8 cellular contexts compared by ENCODE assay signal in genomic region chr15:69462030-69462492, GRCh38. TPM values are rescaled to one million over a fixed set of nuclear protein-coding genes. Genes with fewer than 3 reads are reported as not detected.
DNase-seq lines count a peak whose midpoint lies in the region; ATAC-seq and TF ChIP-seq lines count a peak whose summit lies in the region.

No MANE protein-coding gene starts in this region.

- no peaks in the 10 kb centered on the region for H3K9me3 ChIP-seq in ascending aorta
- H3K9me3 ChIP-seq in thoracic aorta = no peaks in the 10 kb centered on the region

- H3K4me3 ChIP-seq in ascending aorta (peak overlapping the region; percentile 66 to 67), thoracic aorta (peak overlapping the region; percentile 74)

- no peak for DNase-seq in CD14-positive monocyte (ENCODE audit: low spot score)
- peak in 1 of 2 donors; percentile 64 for DNase-seq in ascending aorta (ENCODE audit: low spot score in 2 of 2)
- DNase-seq in thoracic aorta (ENCODE audit: low spot score) = no peak
- no peak for DNase-seq in stimulated activated CD4-positive, alpha-beta T cell treated with anti-CD3 and anti-CD28 coated beads, Interleukin-12 subunit alpha, Interleukin-12 subunit beta, amount 100 ng/mL, for 4 hours
- no peak for DNase-seq in NCI-H1694 treated with DMSO at 0.1 percent for 48 hours (lab: John Stamatoyannopoulos, UW)

- peaks cover 0 to 7% (median 0%) of the 10 kb centered on the region in 3 donors for H3K27me3 Mint-ChIP-seq in CD14-positive monocyte (ENCODE audit: low read depth in 3 of 3)

- H3K27ac ChIP-seq in ascending aorta (peak overlapping the region; percentile 81 to 86), layer of hippocampus (ENCODE audit: low read depth, low read length) (peak overlapping the region; percentile 90), thoracic aorta (peak overlapping the region; percentile 60 to 80)

- peaks cover 19% of the 10 kb centered on the region for H3K4me1 Mint-ChIP-seq in CD14-positive monocyte

- peak overlapping the region; percentile 90 to 93 for H3K4me3 Mint-ChIP-seq in CD14-positive monocyte

- TF ChIP-seq CTCF in CD14-positive monocyte (IDR thresholded peaks at IDR 0.05) (no peak), ascending aorta (IDR thresholded peaks at IDR 0.05) (no peak), thoracic aorta (IDR thresholded peaks at IDR 0.05) (no peak)

- peaks cover 0 to 11% of the 10 kb centered on the region in 2 donors for H3K4me1 ChIP-seq in ascending aorta
- peaks cover 6 to 16% of the 10 kb centered on the region in 2 donors for H3K4me1 ChIP-seq in thoracic aorta (ENCODE audit: control insufficient read depth in 1 of 2, low read depth in 2 of 2)

- no peaks in the 10 kb centered on the region for H3K9me3 Mint-ChIP-seq in CD14-positive monocyte

- intact Hi-C loops in CD14-positive monocyte (cut with micrococcal nuclease) = loop anchor here in 1 of 2 donors (10.0 kb wide), 1 partner anchor 407 kb away; no protein-coding TSS in a partner anchor
- intact Hi-C loops in ascending aorta (cut with DNase I) = loop anchor here (1.0 to 10.0 kb wide), 4 partner anchors 9 to 635 kb away; partner anchors contain the start of genes KIF23 and TLE3

- peak overlapping the region; percentile 80 to 95 (median 87) for H3K27ac Mint-ChIP-seq in CD14-positive monocyte

- H3K36me3 Mint-ChIP-seq in CD14-positive monocyte = peaks cover 5 to 11% of the 10 kb centered on the region in 2 donors

- H3K27me3 ChIP-seq in ascending aorta (no peaks in the 10 kb centered on the region), layer of hippocampus (ENCODE audit: control insufficient read depth, insufficient read depth, low read length) (no peaks in the 10 kb centered on the region), thoracic aorta (replicated peaks; ENCODE audit: insufficient read depth) (no peaks in the 10 kb centered on the region)

- H3K36me3 ChIP-seq in ascending aorta = peaks cover 3 to 6% of the 10 kb centered on the region in 2 donors
- H3K36me3 ChIP-seq in thoracic aorta = no peaks in the 10 kb centered on the region

- ATAC-seq in HG02852 (IDR thresholded peaks at IDR 0.05; ENCODE audit: unreplicated experiment) = peak; percentile 5
- no peak for ATAC-seq in thoracic aorta (ENCODE audit: insufficient number of reproducible peaks, low FRiP score, low read depth)
- no peak for ATAC-seq in GM19467 (IDR thresholded peaks at IDR 0.05; ENCODE audit: unreplicated experiment)

RNA-seq across cellular contexts. Expression of gene RPLP1, which starts 9.4 kb away (rescaled TPM):
- 1,000 to 10,000 TPM; 1,177 to 1,235 TPM for polyA plus RNA-seq in CD14-positive monocyte
- total RNA-seq in ascending aorta = 379 TPM
- 100 to 1,000 TPM; 444 to 515 TPM for total RNA-seq in thoracic aorta

RNA-seq across cellular contexts. Expression of gene KIF23, which starts 47.9 kb away (rescaled TPM):
- polyA plus RNA-seq in CD14-positive monocyte = 1 to 10 TPM; 1.5 to 8.1 TPM
- 1.8 TPM for total RNA-seq in ascending aorta
- 10 to 100 TPM in 1 of 2 donors, 1 to 10 TPM in 1; 9.8 to 20.6 TPM for total RNA-seq in thoracic aorta
